ENCODE assay signal across 10 cellular contexts in the genomic region with DNA sequence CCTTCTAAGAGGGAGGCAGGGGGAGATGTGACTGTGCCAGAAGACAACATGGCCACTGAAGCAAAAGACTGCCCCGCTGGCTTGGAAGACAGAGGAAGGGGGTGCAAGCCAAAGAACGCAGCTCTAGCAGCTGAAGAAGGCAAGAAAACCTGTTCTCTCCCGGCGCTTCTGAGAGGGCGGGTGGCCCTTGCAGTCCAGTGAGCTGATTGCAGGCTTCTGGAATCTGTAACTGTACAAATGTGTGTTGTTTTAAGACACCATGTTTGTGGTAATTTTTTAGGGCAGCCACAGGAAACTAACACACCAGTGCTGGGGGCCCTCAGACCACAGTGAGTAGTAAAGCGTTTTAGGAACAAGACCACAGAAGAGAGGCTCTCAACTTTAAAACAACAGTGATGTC. TPM values are rescaled to one million over a fixed set of nuclear protein-coding genes. Genes with fewer than 3 reads are reported as not detected.
DNase-seq lines count a peak whose midpoint lies in the region; ATAC-seq and TF ChIP-seq lines count a peak whose summit lies in the region.
"Had no signal": no experiment of that assay in that cellular context is flagged by ENCODE, and none has a peak within 500 bp of the region (broad histone marks: within the 10 kb centered on the region; RNA-seq: fewer than 3 reads in every experiment).

No MANE protein-coding gene starts in this region.

- peaks cover 23% of the 10 kb centered on the region for H3K4me1 ChIP-seq in CD8-positive, alpha-beta memory T cell (ENCODE audit: insufficient read depth, low read length)
- H3K4me1 ChIP-seq in ascending aorta = peaks cover 0 to 2% of the 10 kb centered on the region in 2 donors

- intact Hi-C loops in ascending aorta (cut with DNase I) = loop anchor here (1.0 to 10.0 kb wide), 2 partner anchors 9 to 144 kb away; no protein-coding TSS in a partner anchor
- intact Hi-C loops in natural killer cell (cut with micrococcal nuclease) = loop anchor here (2.0 to 10.0 kb wide), 4 partner anchors 26 to 166 kb away; no protein-coding TSS in a partner anchor

- no peaks in the 10 kb centered on the region for H3K27me3 Mint-ChIP-seq in CD8-positive, alpha-beta memory T cell
- H3K27me3 Mint-ChIP-seq in natural killer cell (ENCODE audit: low read depth in 2 of 2) = no peaks in the 10 kb centered on the region

- no peaks in the 10 kb centered on the region for H3K9me3 Mint-ChIP-seq in CD8-positive, alpha-beta memory T cell
- H3K9me3 Mint-ChIP-seq in natural killer cell = no peaks in the 10 kb centered on the region

- H3K27ac Mint-ChIP-seq in CD8-positive, alpha-beta memory T cell = peak overlapping the region; percentile 6 to 76 (median 52)
- H3K27ac Mint-ChIP-seq in natural killer cell = peak overlapping the region; percentile 55 to 63

- H3K4me1 Mint-ChIP-seq in CD8-positive, alpha-beta memory T cell = peaks cover 41 to 53% (median 51%) of the 10 kb centered on the region in 3 donors
- peaks cover 40% of the 10 kb centered on the region in 2 donors for H3K4me1 Mint-ChIP-seq in natural killer cell

- POLR2A ChIA-PET in CD8-positive, alpha-beta memory T cell (lab: Charles Lee) = interaction anchor here (0.5 to 1.4 kb wide), 2 partner anchors 8 to 59 kb away, joined by 4 to 5 read pairs; no protein-coding TSS in a partner anchor

- H3K36me3 ChIP-seq in CD8-positive, alpha-beta memory T cell (ENCODE audit: insufficient read depth, low read length) = peaks cover 4% of the 10 kb centered on the region
- peaks cover 39 to 43% of the 10 kb centered on the region in 2 donors for H3K36me3 ChIP-seq in ascending aorta

- H3K27me3 ChIP-seq in CD8-positive, alpha-beta memory T cell (ENCODE audit: insufficient read depth, low read length, poor library complexity, severe bottlenecking) = no peaks in the 10 kb centered on the region
- H3K27me3 ChIP-seq in ascending aorta = no peaks in the 10 kb centered on the region
- H3K27me3 ChIP-seq: tibial artery had no signal

- DNase-seq in CD8-positive, alpha-beta memory T cell = peak in 1 of 5 donors; percentile 33
- no peak for DNase-seq in ascending aorta (ENCODE audit: low spot score in 2 of 2)
- DNase-seq in natural killer cell = peak; percentile 49
- no peak for DNase-seq in GM10266 (ENCODE audit: extremely low spot score)
- DNase-seq in AG20443 (ENCODE audit: low spot score) = no peak
- DNase-seq in left lobe of liver (ENCODE audit: low spot score) = no peak
- DNase-seq: NCI-H226 had no signal

- H3K9me3 ChIP-seq in CD8-positive, alpha-beta memory T cell (ENCODE audit: low read length) = no peaks in the 10 kb centered on the region
- no peaks in the 10 kb centered on the region for H3K9me3 ChIP-seq in ascending aorta
- H3K9me3 ChIP-seq: tibial artery had no signal

- H3K27ac ChIP-seq in CD8-positive, alpha-beta memory T cell (ENCODE audit: low read depth, low read length) = no peak overlapping the region
- H3K27ac ChIP-seq in ascending aorta = peak overlapping the region; percentile 44 to 54

- CTCF ChIA-PET in CD8-positive, alpha-beta memory T cell (lab: Charles Lee) = interaction anchor here (0.6 to 4.3 kb wide), 7 partner anchors 16 to 165 kb away, joined by 3 to 28 read pairs (median 5); no protein-coding TSS in a partner anchor

- peaks cover 0 to 50% (median 8%) of the 10 kb centered on the region in 3 donors for H3K36me3 Mint-ChIP-seq in CD8-positive, alpha-beta memory T cell
- H3K36me3 Mint-ChIP-seq in natural killer cell = peaks cover 18% of the 10 kb centered on the region

- H3K4me3 ChIP-seq in CD8-positive, alpha-beta memory T cell (ENCODE audit: low read length) = no peak overlapping the region
- H3K4me3 ChIP-seq in ascending aorta = no peak overlapping the region
- H3K4me3 ChIP-seq: tibial artery had no signal

- peak overlapping the region in 6 of 7 donors; percentile 30 to 71 (median 52) for H3K4me3 Mint-ChIP-seq in CD8-positive, alpha-beta memory T cell
- peak overlapping the region; percentile 79 for H3K4me3 Mint-ChIP-seq in natural killer cell

- ATAC-seq in HG03139 (IDR thresholded peaks at IDR 0.05; ENCODE audit: unreplicated experiment) (peak; percentile 42), natural killer cell (peak; percentile 66 to 79 (median 69)), HG03457 (IDR thresholded peaks at IDR 0.05; ENCODE audit: unreplicated experiment) (no peak), left lobe of liver (no peak)

- TF ChIP-seq CTCF in ascending aorta (IDR thresholded peaks at IDR 0.05) (no peak), natural killer cell (IDR thresholded peaks at IDR 0.05) (no peak), GM10266 (IDR thresholded peaks at IDR 0.05; ENCODE audit: control insufficient read depth, insufficient read depth, low read depth, missing control alignments) (no peak)

RNA-seq across cellular contexts. Expression of gene CD46, which starts 47.0 kb away (rescaled TPM):
- total RNA-seq in CD8-positive, alpha-beta memory T cell = 100 to 1,000 TPM in 1 of 2 experiments, 10 to 100 TPM in 1; 86.1 to 102 TPM
- 165 TPM for polyA plus RNA-seq in CD8-positive, alpha-beta memory T cell
- total RNA-seq in ascending aorta (64.5 TPM), natural killer cell (100 to 1,000 TPM; 110 to 126 (median 124) TPM), left lobe of liver (96.2 TPM)

Comparison
In these comparisons a context has a peak if more than half of its experiments do, and no peak if none do; other contexts are left out.
1. ATAC-seq: peak in HG03139 (single experiment) and natural killer cell (3 of 3); none in HG03457 (single experiment) and left lobe of liver (single experiment).